ENCODE assay signal across 28 cellular contexts in the genomic region with DNA sequence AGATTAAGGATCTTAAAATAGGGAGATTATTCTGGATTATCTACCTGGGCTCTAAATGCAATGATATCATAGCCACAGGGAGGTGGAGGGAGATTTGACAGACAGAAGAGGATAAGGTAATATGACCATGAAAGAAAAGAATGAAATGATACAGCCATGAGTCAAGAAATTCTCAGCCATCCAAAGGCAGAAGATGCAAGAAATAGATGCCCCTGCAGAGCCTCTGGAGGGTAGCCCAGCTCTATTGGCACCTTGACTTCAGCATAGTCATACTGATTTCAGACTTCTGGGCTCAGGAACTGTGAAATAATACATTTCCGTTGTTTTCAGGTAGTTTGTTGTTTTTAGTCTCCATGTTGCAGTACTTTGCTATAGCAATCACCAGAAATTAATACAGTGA. TPM values are rescaled to one million over a fixed set of nuclear protein-coding genes. Genes with fewer than 3 reads are reported as not detected.
A peak's percentile ranks its signal among the peaks of the same experiment; 100 is the strongest.
DNase-seq lines count a peak whose midpoint lies in the region; ATAC-seq and TF ChIP-seq lines count a peak whose summit lies in the region.
"Had no signal": no experiment of that assay in that cellular context is flagged by ENCODE, and none has a peak within 500 bp of the region (broad histone marks: within the 10 kb centered on the region; RNA-seq: fewer than 3 reads in every experiment).

No MANE protein-coding gene starts in this region.

- no peaks in the 10 kb centered on the region for H3K4me1 ChIP-seq in RWPE2 (ENCODE audit: insufficient read depth, poor library complexity, severe bottlenecking)

- no peak overlapping the region for H3K27ac Mint-ChIP-seq in activated CD8-positive, alpha-beta T cell treated with anti-CD3 and anti-CD28 coated beads, Interleukin-2, amount 10 ng/mL, durations not matched to agents 7 days and 5 days
- H3K27ac Mint-ChIP-seq: B cell; CD14-positive monocyte; CD4-positive, alpha-beta memory T cell; CD8-positive, alpha-beta memory T cell had no signal

- no peak overlapping the region for H3K4me3 Mint-ChIP-seq in activated CD8-positive, alpha-beta T cell treated with anti-CD3 and anti-CD28 coated beads, Interleukin-2, amount 10 ng/mL, durations not matched to agents 7 days and 5 days
- H3K4me3 Mint-ChIP-seq: B cell; CD14-positive monocyte; CD4-positive, alpha-beta memory T cell; CD4-positive, CD25-positive, alpha-beta regulatory T cell; CD8-positive, alpha-beta memory T cell had no signal

- peaks cover 29% of the 10 kb centered on the region for H3K4me1 Mint-ChIP-seq in activated CD8-positive, alpha-beta T cell treated with anti-CD3 and anti-CD28 coated beads, Interleukin-2, amount 10 ng/mL, durations not matched to agents 7 days and 5 days (ENCODE audit: low read depth)

- H3K36me3 ChIP-seq in MG63 (no peaks in the 10 kb centered on the region), RWPE2 (ENCODE audit: low read depth) (no peaks in the 10 kb centered on the region)
- H3K36me3 ChIP-seq: BLaER1 treated with 17β-estradiol and CSF1 and Interleukin-3, amounts not matched to agents 10 nM and 100 nM had no signal

- DNase-seq in MG63 = peak; percentile 48
- DNase-seq in NCI-H226 = peak; percentile 76
- DNase-seq in NCI-H82 treated with DMSO at 0.1 percent for 48 hours (lab: John Stamatoyannopoulos, UW; ENCODE audit: unreplicated experiment) = peak; percentile 14
- no peak for DNase-seq in RWPE2 (ENCODE audit: low spot score)
- DNase-seq in C1 segment of cervical spinal cord (lab: John Stamatoyannopoulos, UW) = no peak
- DNase-seq in activated CD8-positive, alpha-beta T cell treated with anti-CD3 and anti-CD28 coated beads, Interleukin-2, amount 10 ng/mL, durations not matched to agents 7 days and 5 days = no peak
- DNase-seq: 8988T; ACHN; AML-193; CD4-positive, alpha-beta memory T cell; CD4-positive, CD25-positive, alpha-beta regulatory T cell; CD8-positive, alpha-beta memory T cell; COR-L47; DMS 273 treated with DMSO at 0.1 percent for 48 hours; DMS153; DMS53; DMS79; DND-41; EL; GDM1 had no signal

- H3K27me3 ChIP-seq in MG63 (peaks cover 15% of the 10 kb centered on the region), RWPE2 (ENCODE audit: insufficient read depth, poor library complexity, severe bottlenecking) (peaks cover 6% of the 10 kb centered on the region)
- H3K27me3 ChIP-seq: BLaER1 treated with 17β-estradiol and CSF1 and Interleukin-3, amounts not matched to agents 10 nM and 100 nM had no signal

- H3K4me3 ChIP-seq in MG63 = no peak overlapping the region
- H3K4me3 ChIP-seq in RWPE2 (ENCODE audit: severe bottlenecking) = no peak overlapping the region
- H3K4me3 ChIP-seq: BLaER1 treated with 17β-estradiol and CSF1 and Interleukin-3, amounts not matched to agents 10 nM and 100 nM; GM12878 had no signal

- CTCF ChIA-PET in activated CD8-positive, alpha-beta T cell treated with anti-CD3 and anti-CD28 coated beads, Interleukin-2, amount 10 ng/mL, durations not matched to agents 7 days and 5 days (lab: Charles Lee) = interaction anchor here (6.9 kb wide), 1 partner anchor 55 kb away, joined by 34 read pairs; no protein-coding TSS in a partner anchor

- POLR2A ChIA-PET in activated CD8-positive, alpha-beta T cell treated with anti-CD3 and anti-CD28 coated beads, Interleukin-2, amount 10 ng/mL, durations not matched to agents 7 days and 5 days (lab: Charles Lee) = no interaction called here

- TF ChIP-seq CTCF in RWPE2 (IDR thresholded peaks at IDR 0.05; ENCODE audit: poor library complexity, severe bottlenecking) = no peak

- ATAC-seq in RWPE2 (ENCODE audit: low read depth) (peak; percentile 53), HG03442 (IDR thresholded peaks at IDR 0.05; ENCODE audit: unreplicated experiment) (no peak), GM21717 (IDR thresholded peaks at IDR 0.05; ENCODE audit: unreplicated experiment) (no peak)
- no peak for ATAC-seq in activated CD8-positive, alpha-beta T cell treated with anti-CD3 and anti-CD28 coated beads, Interleukin-2, amount 10 ng/mL, durations not matched to agents 7 days and 5 days
- ATAC-seq: GM12878 had no signal

- peaks cover 7% of the 10 kb centered on the region for H3K27me3 Mint-ChIP-seq in activated CD8-positive, alpha-beta T cell treated with anti-CD3 and anti-CD28 coated beads, Interleukin-2, amount 10 ng/mL, durations not matched to agents 7 days and 5 days (ENCODE audit: low read depth)

- H3K9me3 ChIP-seq in MG63 (no peaks in the 10 kb centered on the region; the same call in 1 of the 2 replicates), RWPE2 (ENCODE audit: severe bottlenecking) (no peaks in the 10 kb centered on the region)

- peaks cover 28% of the 10 kb centered on the region for H3K36me3 Mint-ChIP-seq in activated CD8-positive, alpha-beta T cell treated with anti-CD3 and anti-CD28 coated beads, Interleukin-2, amount 10 ng/mL, durations not matched to agents 7 days and 5 days (ENCODE audit: low read depth)
- H3K36me3 Mint-ChIP-seq: CD14-positive monocyte; CD4-positive, alpha-beta memory T cell; CD4-positive, CD25-positive, alpha-beta regulatory T cell had no signal

- H3K9me3 Mint-ChIP-seq in activated CD8-positive, alpha-beta T cell treated with anti-CD3 and anti-CD28 coated beads, Interleukin-2, amount 10 ng/mL, durations not matched to agents 7 days and 5 days (ENCODE audit: insufficient read depth) = peaks cover 9% of the 10 kb centered on the region

- no peak overlapping the region for H3K27ac ChIP-seq in RWPE2 (ENCODE audit: poor library complexity, severe bottlenecking)
- H3K27ac ChIP-seq: BLaER1 treated with 17β-estradiol and CSF1 and Interleukin-3, amounts not matched to agents 10 nM and 100 nM had no signal

RNA-seq across cellular contexts. Expression of a gene that starts 31.9 kb away (rescaled TPM):
- not detected in 2 replicates for total RNA-seq in MG63 (2014; rRNA removed; shearing (Covaris generic); ENCODE audit: low replicate concordance)
- total RNA-seq in activated CD8-positive, alpha-beta T cell treated with anti-CD3 and anti-CD28 coated beads, Interleukin-2, amount 10 ng/mL, durations not matched to agents 7 days and 5 days = under 1 TPM; 0.50 to 0.52 TPM
- total RNA-seq: A673, B cell, G401, GM12878 had no signal

Comparison
In these comparisons a context has a peak if more than half of its experiments do, and no peak if none do; other contexts are left out.
1. DNase-seq: peak in MG63 (single experiment), NCI-H226 (single experiment) and NCI-H82 treated with DMSO at 0.1 percent for 48 hours (single experiment); none in RWPE2 (single experiment), C1 segment of cervical spinal cord (0 of 14) and activated CD8-positive, alpha-beta T cell treated with anti-CD3 and anti-CD28 coated beads, Interleukin-2, amount 10 ng/mL, durations not matched to agents 7 days and 5 days (single experiment).